34 cellular contexts compared by ENCODE assay signal in the genomic region with DNA sequence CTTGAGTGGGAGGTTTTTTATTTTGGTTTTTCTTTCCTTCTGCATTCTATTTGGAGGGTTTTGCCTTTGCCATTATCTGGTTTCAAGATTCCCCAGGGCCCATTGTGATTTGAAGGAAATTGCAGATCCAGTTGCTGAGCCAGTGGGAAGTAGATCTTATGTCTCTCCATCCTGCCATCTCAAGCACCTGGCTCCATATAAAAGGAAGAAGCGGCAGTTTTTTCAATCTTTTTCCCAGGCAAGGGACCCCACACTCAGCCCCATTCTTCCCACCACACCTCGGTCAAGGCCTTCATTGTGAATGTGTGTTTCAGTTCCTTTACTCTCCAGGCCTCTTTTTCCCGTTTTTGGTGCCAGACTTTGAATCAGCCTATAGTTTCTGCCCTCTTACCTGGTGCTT.
"Had no signal": no experiment of that assay in that cellular context is flagged by ENCODE, and none has a peak within 500 bp of the region (broad histone marks: within the 10 kb centered on the region; RNA-seq: fewer than 3 reads in every experiment).

No MANE protein-coding gene starts in this region.

- H3K4me1 ChIP-seq: ascending aorta, breast epithelium, colonic mucosa, esophagus muscularis mucosa, foreskin keratinocyte, gastrocnemius medialis, heart left ventricle had no signal

- H3K27me3 Mint-ChIP-seq: activated CD4-positive, alpha-beta T cell treated with anti-CD3 and anti-CD28 coated beads for 36 hours; activated CD4-positive, alpha-beta T cell treated with anti-CD3 and anti-CD28 coated beads, Interleukin-2, amount 10 ng/mL, durations not matched to agents 24 days and 14 days; activated CD8-positive, alpha-beta memory T cell treated with anti-CD3 and anti-CD28 coated beads, Interleukin-2, amount 10 ng/mL, durations not matched to agents 7 days and 5 days; activated naive CD4-positive, alpha-beta T cell treated with anti-CD3 and anti-CD28 coated beads, Interleukin-2, amount 10 ng/mL, durations not matched to agents 7 days and 5 days; activated naive CD8-positive, alpha-beta T cell treated with anti-CD3 and anti-CD28 coated beads, Interleukin-2, amount 10 ng/mL, durations not matched to agents 7 days and 5 days; brain; T-helper 17 cell had no signal

- DNase-seq: activated CD4-positive, alpha-beta memory T cell treated with anti-CD3 and anti-CD28 coated beads for 36 hours; activated CD4-positive, alpha-beta T cell treated with anti-CD3 and anti-CD28 coated beads for 36 hours; activated CD4-positive, alpha-beta T cell treated with anti-CD3 and anti-CD28 coated beads, Interleukin-2, amount 10 ng/mL, durations not matched to agents 24 days and 14 days; activated CD4-positive, CD25-positive, alpha-beta regulatory T cell; activated CD4-positive, CD25-positive, alpha-beta regulatory T cell treated with anti-CD3 and anti-CD28 coated beads, Interleukin-2, amount 50 U/mL, for 72 hours; activated CD8-positive, alpha-beta memory T cell treated with anti-CD3 and anti-CD28 coated beads, Interleukin-2, amount 10 ng/mL, durations not matched to agents 7 days and 5 days; activated CD8-positive, alpha-beta memory T cell treated with anti-CD3 and anti-CD28 coated beads, Interleukin-2, amount 50 U/mL, for 4 hours; activated CD8-positive, alpha-beta T cell treated with anti-CD3 and anti-CD28 coated beads, Interleukin-2, amount 10 ng/mL, durations not matched to agents 7 days and 5 days; activated gamma-delta T cell; activated naive CD4-positive, alpha-beta T cell; activated naive CD4-positive, alpha-beta T cell treated with anti-CD3 and anti-CD28 coated beads, Interleukin-2, amount 10 ng/mL, durations not matched to agents 7 days and 5 days; activated naive CD8-positive, alpha-beta T cell treated with anti-CD3 and anti-CD28 coated beads, Interleukin-2, amount 10 ng/mL, durations not matched to agents 7 days and 5 days; activated T-cell treated with anti-CD3 and anti-CD28 coated beads, Interleukin-2, amount 50 U/mL, for 1 hour; activated T-cell treated with anti-CD3 and anti-CD28 coated beads, Interleukin-2, amount 50 U/mL, for 48 hours; central memory CD4-positive, alpha-beta T cell; cerebellar nuclear complex; colonic mucosa; effector CD8-positive, alpha-beta T cell; erythroblast; foreskin keratinocyte; gastrocnemius medialis; glutamatergic neuron; heart left ventricle; T-helper 1 cell; T-helper 17 cell; T1000; WERI-Rb-1 had no signal

- H3K27ac ChIP-seq: ascending aorta, breast epithelium, cardiac muscle cell, colonic mucosa, esophagus muscularis mucosa, foreskin keratinocyte, gastrocnemius medialis, heart left ventricle, WERI-Rb-1 had no signal

- H3K27ac Mint-ChIP-seq: activated CD4-positive, alpha-beta memory T cell treated with anti-CD3 and anti-CD28 coated beads for 36 hours; activated CD4-positive, alpha-beta T cell treated with anti-CD3 and anti-CD28 coated beads for 36 hours; activated CD4-positive, alpha-beta T cell treated with anti-CD3 and anti-CD28 coated beads, Interleukin-2, amount 10 ng/mL, durations not matched to agents 24 days and 14 days; activated CD8-positive, alpha-beta memory T cell treated with anti-CD3 and anti-CD28 coated beads, Interleukin-2, amount 10 ng/mL, durations not matched to agents 7 days and 5 days; activated CD8-positive, alpha-beta T cell treated with anti-CD3 and anti-CD28 coated beads, Interleukin-2, amount 10 ng/mL, durations not matched to agents 7 days and 5 days; activated naive CD4-positive, alpha-beta T cell treated with anti-CD3 and anti-CD28 coated beads, Interleukin-2, amount 10 ng/mL, durations not matched to agents 7 days and 5 days; activated naive CD4-positive, alpha-beta T cell treated with anti-CD3 and anti-CD28 coated beads, Interleukin-2, amount 50 U/mL, for 72 hours; activated naive CD8-positive, alpha-beta T cell treated with anti-CD3 and anti-CD28 coated beads, Interleukin-2, amount 10 ng/mL, durations not matched to agents 7 days and 5 days; brain; T-helper 17 cell; T-helper 2 cell treated with Interferon-gamma antibody and Interleukin-4, amounts not matched to agents 5 μg/mL and 100 μg/mL, for 36 hours had no signal

- ATAC-seq: activated CD4-positive, alpha-beta T cell treated with anti-CD3 and anti-CD28 coated beads for 36 hours; activated CD8-positive, alpha-beta memory T cell treated with anti-CD3 and anti-CD28 coated beads, Interleukin-2, amount 10 ng/mL, durations not matched to agents 7 days and 5 days; activated CD8-positive, alpha-beta T cell treated with anti-CD3 and anti-CD28 coated beads, Interleukin-2, amount 10 ng/mL, durations not matched to agents 7 days and 5 days; activated naive CD4-positive, alpha-beta T cell treated with anti-CD3 and anti-CD28 coated beads, Interleukin-2, amount 50 U/mL, for 72 hours; foreskin keratinocyte; gastrocnemius medialis; heart left ventricle; T-helper 17 cell had no signal

- H3K36me3 Mint-ChIP-seq: activated CD4-positive, alpha-beta memory T cell treated with anti-CD3 and anti-CD28 coated beads for 36 hours; activated CD8-positive, alpha-beta memory T cell treated with anti-CD3 and anti-CD28 coated beads, Interleukin-2, amount 10 ng/mL, durations not matched to agents 7 days and 5 days; activated naive CD4-positive, alpha-beta T cell treated with anti-CD3 and anti-CD28 coated beads, Interleukin-2, amount 10 ng/mL, durations not matched to agents 7 days and 5 days; activated naive CD4-positive, alpha-beta T cell treated with anti-CD3 and anti-CD28 coated beads, Interleukin-2, amount 50 U/mL, for 72 hours; activated naive CD8-positive, alpha-beta T cell treated with anti-CD3 and anti-CD28 coated beads, Interleukin-2, amount 10 ng/mL, durations not matched to agents 7 days and 5 days had no signal

- H3K9me3 ChIP-seq: ascending aorta, breast epithelium, colonic mucosa, esophagus muscularis mucosa, gastrocnemius medialis, heart left ventricle had no signal

- H3K4me1 Mint-ChIP-seq: activated CD4-positive, alpha-beta T cell treated with anti-CD3 and anti-CD28 coated beads for 36 hours; activated CD4-positive, alpha-beta T cell treated with anti-CD3 and anti-CD28 coated beads, Interleukin-2, amount 10 ng/mL, durations not matched to agents 24 days and 14 days; activated CD8-positive, alpha-beta memory T cell treated with anti-CD3 and anti-CD28 coated beads, Interleukin-2, amount 10 ng/mL, durations not matched to agents 7 days and 5 days; activated naive CD4-positive, alpha-beta T cell treated with anti-CD3 and anti-CD28 coated beads, Interleukin-2, amount 10 ng/mL, durations not matched to agents 7 days and 5 days; activated naive CD8-positive, alpha-beta T cell treated with anti-CD3 and anti-CD28 coated beads, Interleukin-2, amount 10 ng/mL, durations not matched to agents 7 days and 5 days; brain; T-helper 17 cell had no signal

- H3K27me3 ChIP-seq: ascending aorta, breast epithelium, cardiac muscle cell, colonic mucosa, esophagus muscularis mucosa, foreskin keratinocyte, gastrocnemius medialis, heart left ventricle had no signal

- H3K9me3 Mint-ChIP-seq: activated CD4-positive, alpha-beta memory T cell treated with anti-CD3 and anti-CD28 coated beads for 36 hours; activated CD4-positive, alpha-beta T cell treated with anti-CD3 and anti-CD28 coated beads, Interleukin-2, amount 10 ng/mL, durations not matched to agents 24 days and 14 days; activated naive CD4-positive, alpha-beta T cell treated with anti-CD3 and anti-CD28 coated beads, Interleukin-2, amount 10 ng/mL, durations not matched to agents 7 days and 5 days; activated naive CD4-positive, alpha-beta T cell treated with anti-CD3 and anti-CD28 coated beads, Interleukin-2, amount 50 U/mL, for 72 hours; activated naive CD8-positive, alpha-beta T cell treated with anti-CD3 and anti-CD28 coated beads, Interleukin-2, amount 10 ng/mL, durations not matched to agents 7 days and 5 days; T-helper 2 cell treated with Interferon-gamma antibody and Interleukin-4, amounts not matched to agents 5 μg/mL and 100 μg/mL, for 36 hours had no signal

- H3K4me3 Mint-ChIP-seq: activated CD4-positive, alpha-beta memory T cell treated with anti-CD3 and anti-CD28 coated beads for 36 hours; activated CD4-positive, alpha-beta T cell treated with anti-CD3 and anti-CD28 coated beads for 36 hours; activated CD4-positive, alpha-beta T cell treated with anti-CD3 and anti-CD28 coated beads, Interleukin-2, amount 10 ng/mL, durations not matched to agents 24 days and 14 days; activated CD8-positive, alpha-beta memory T cell treated with anti-CD3 and anti-CD28 coated beads, Interleukin-2, amount 10 ng/mL, durations not matched to agents 7 days and 5 days; activated CD8-positive, alpha-beta T cell treated with anti-CD3 and anti-CD28 coated beads, Interleukin-2, amount 10 ng/mL, durations not matched to agents 7 days and 5 days; activated naive CD4-positive, alpha-beta T cell treated with anti-CD3 and anti-CD28 coated beads, Interleukin-2, amount 10 ng/mL, durations not matched to agents 7 days and 5 days; activated naive CD8-positive, alpha-beta T cell treated with anti-CD3 and anti-CD28 coated beads, Interleukin-2, amount 10 ng/mL, durations not matched to agents 7 days and 5 days; brain; T-helper 17 cell; T-helper 2 cell treated with Interferon-gamma antibody and Interleukin-4, amounts not matched to agents 5 μg/mL and 100 μg/mL, for 36 hours had no signal
